1 cellular context compared by ENCODE assay signal in genomic region chr4:39304651-39305050, GRCh38.
TF ChIP-seq lines count a peak whose summit lies in the region.

No MANE protein-coding gene starts in this region.

TF ChIP-seq in K562, 482 proteins besides CTCF, POLR2A, EP300 and RAD21 (continued from another document):
- TF ChIP-seq MNT (conservative IDR thresholded peaks at IDR 0.05) = no peak
- peak; percentile 62; the same call in 1 of the 2 replicates for TF ChIP-seq C11orf30 (IDR thresholded peaks at IDR 0.05; ENCODE audit: low read depth)
- peak; percentile 77 for TF ChIP-seq ZNF316 (IDR thresholded peaks at IDR 0.05)
- peak; percentile 28; the same call in 1 of the 2 replicates for TF ChIP-seq MAFK (IDR thresholded peaks at IDR 0.05; ENCODE audit: low read length)
- peak; percentile 80 for TF ChIP-seq NFE2 (IDR thresholded peaks at IDR 0.05; ENCODE audit: low read depth)
- no peak for TF ChIP-seq TRIM28 (IDR thresholded peaks at IDR 0.05)
- TF ChIP-seq NR0B1 (IDR thresholded peaks at IDR 0.05; ENCODE audit: partially characterized antibody) = no peak
- TF ChIP-seq ZNF592 (IDR thresholded peaks at IDR 0.05) = peak; percentile 37; the same call in 1 of the 2 replicates
- TF ChIP-seq MAFG (tag; conservative IDR thresholded peaks at IDR 0.05) = peak; percentile 80
- TF ChIP-seq HNRNPLL (IDR thresholded peaks at IDR 0.05; ENCODE audit: low read depth, low read length, poor library complexity, severe bottlenecking) = no peak
- peak; percentile 53 for TF ChIP-seq MAFF (IDR thresholded peaks at IDR 0.05; ENCODE audit: low read length)
- TF ChIP-seq NFE2L1 (tag; IDR thresholded peaks at IDR 0.05; ENCODE audit: borderline replicate concordance, low read depth) = peak; percentile 47; the same call in 1 of the 2 replicates
- TF ChIP-seq CLOCK (CRISPR knock-in tag; IDR thresholded peaks at IDR 0.05; ENCODE audit: borderline replicate concordance) = no peak
- no peak for TF ChIP-seq ZNF282 (CRISPR knock-in tag; IDR thresholded peaks at IDR 0.05)
- no peak for TF ChIP-seq E2F4 (CRISPR knock-in tag; IDR thresholded peaks at IDR 0.05; ENCODE audit: low read depth)
- TF ChIP-seq USF2 (CRISPR knock-in tag; IDR thresholded peaks at IDR 0.05) = no peak
- no peak for TF ChIP-seq PREB (CRISPR knock-in tag; IDR thresholded peaks at IDR 0.05)
- TF ChIP-seq FOXJ2 (tag; IDR thresholded peaks at IDR 0.05) = no peak
- no peak for TF ChIP-seq AFF1 (IDR thresholded peaks at IDR 0.05; ENCODE audit: low read depth in 1 of 2, partially characterized antibody in 2 of 2)
TF ChIP-seq in K562: peak in this region for 8.
